ENCODE assay signal across 1 cellular context in genomic region chr12:4273651-4274395, GRCh38.
A peak's percentile ranks its signal among the peaks of the same experiment; 100 is the strongest.
TF ChIP-seq lines count a peak whose summit lies in the region.

Gene CCND2, plus strand, starts transcription at chr12:4273762. Its CDS starts 279 bp downstream, at chr12:4274041.

TF ChIP-seq in GM12878, 131 proteins besides CTCF, POLR2A, EP300 and RAD21 (continued from another document):
- no peak for TF ChIP-seq BCL3 (IDR thresholded peaks at IDR 0.05; ENCODE audit: borderline replicate concordance, insufficient read depth, low read depth, low read length, poor library complexity, severe bottlenecking)
- peak; percentile 44; the same call in 1 of the 2 replicates for TF ChIP-seq CHD2 (IDR thresholded peaks at IDR 0.05; ENCODE audit: borderline replicate concordance, low read depth, low read length)
- no peak for TF ChIP-seq E4F1 (IDR thresholded peaks at IDR 0.05; ENCODE audit: borderline replicate concordance, partially characterized antibody)
- TF ChIP-seq HDAC6 (IDR thresholded peaks at IDR 0.05; ENCODE audit: unreplicated experiment) = no peak
- TF ChIP-seq MYC (IDR thresholded peaks at IDR 0.05; ENCODE audit: insufficient read depth, insufficient read length, insufficient replicate concordance, low read length, severe bottlenecking) = no peak
- TF ChIP-seq NRF1 (conservative IDR thresholded peaks at IDR 0.05; ENCODE audit: low read depth, low read length) = no peak
- TF ChIP-seq ZBTB11 (CRISPR knock-in tag; IDR thresholded peaks at IDR 0.05) = no peak
- peak; percentile 72 for TF ChIP-seq CBFB (IDR thresholded peaks at IDR 0.05; ENCODE audit: low read depth)
- TF ChIP-seq ATF7 (IDR thresholded peaks at IDR 0.05; ENCODE audit: low read depth) = peak; percentile 89
